ENCODE assay signal across 17 cellular contexts in the genomic region with DNA sequence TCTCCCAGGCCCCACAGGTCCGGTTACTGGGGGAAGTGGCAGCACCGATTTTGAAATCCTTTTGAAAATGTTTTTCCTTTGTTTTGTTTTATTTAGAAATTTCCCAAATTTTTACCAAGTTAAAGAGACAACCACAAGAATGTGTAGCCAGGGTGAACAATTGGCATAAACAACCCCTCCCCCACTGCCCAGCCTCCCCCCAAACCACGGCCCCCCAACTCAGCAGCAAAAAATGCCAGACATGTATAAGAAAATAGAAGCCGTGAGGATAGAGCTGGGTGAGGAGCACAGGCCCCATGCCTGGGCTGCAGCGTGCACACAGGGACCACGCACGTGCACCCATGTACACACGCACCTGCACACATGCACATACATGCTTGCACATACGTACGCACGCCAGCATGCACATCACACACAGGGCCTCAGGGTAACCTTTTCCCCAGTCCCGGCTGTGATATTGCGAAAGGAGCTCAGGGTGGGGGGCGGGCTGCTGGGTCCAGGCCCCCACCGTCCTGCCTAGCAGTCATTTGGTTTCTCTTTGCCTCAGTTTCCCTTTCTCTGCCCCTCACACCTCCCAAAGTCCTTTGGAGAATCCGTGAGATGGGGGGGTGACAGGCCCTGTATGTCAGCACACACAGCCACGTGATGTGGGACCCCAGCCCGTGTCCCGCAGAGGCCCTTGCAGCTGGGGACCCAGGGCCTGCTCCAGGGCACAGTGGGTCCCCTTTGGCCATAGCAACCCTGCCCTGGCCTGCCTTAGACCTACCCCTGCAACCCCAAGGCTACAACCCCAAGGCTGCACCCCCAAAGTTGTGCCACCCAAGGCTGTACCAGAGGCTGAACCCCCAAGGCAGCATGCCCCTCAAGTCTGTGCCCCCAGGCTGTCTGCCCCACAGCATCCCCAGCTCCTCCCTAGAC. TPM values are rescaled to one million over a fixed set of nuclear protein-coding genes. Genes with fewer than 3 reads are reported as not detected.
DNase-seq lines count a peak whose midpoint lies in the region; ATAC-seq and TF ChIP-seq lines count a peak whose summit lies in the region.
"Had no signal": no experiment of that assay in that cellular context is flagged by ENCODE, and none has a peak within 500 bp of the region (broad histone marks: within the 10 kb centered on the region; RNA-seq: fewer than 3 reads in every experiment).

No MANE protein-coding gene starts in this region.

- no peak overlapping the region for H3K4me3 ChIP-seq in AG04450 (ENCODE audit: low read depth, low read length)
- no peak overlapping the region for H3K4me3 ChIP-seq in neural progenitor cell
- H3K4me3 ChIP-seq: left lung had no signal

- DNase-seq in AG04450 (ENCODE audit: low read depth, low spot score), result no peak
- DNase-seq in HS-5 (ENCODE audit: low read depth), result peak; percentile 9
- DNase-seq in fibroblast of gingiva (ENCODE audit: low read depth), result peak; percentile 70
- no peak for DNase-seq in neural progenitor cell (ENCODE audit: low spot score)
- DNase-seq in stimulated activated naive CD8-positive, alpha-beta T cell treated with anti-CD3 and anti-CD28 coated beads, Interleukin-15, amount 100 ng/mL, for 72 hours, result no peak
- no peak for DNase-seq in SHP77 treated with DMSO at 0.1 percent for 48 hours (lab: John Stamatoyannopoulos, UW)
- DNase-seq: erythroblast, Karpas-422, NCI-H2171, T1000 had no signal

- H3K4me2 ChIP-seq in neural progenitor cell, result no peak overlapping the region

- no peaks in the 10 kb centered on the region for H3K36me3 ChIP-seq in neural progenitor cell
- H3K36me3 ChIP-seq: breast epithelium, left lung had no signal

- CTCF ChIA-PET in AG04450 (lab: Charles Lee), result interaction anchor here (0.6 to 2.1 kb wide), 5 partner anchors 19 to 58 kb away, joined by 3 to 5 read pairs (median 4); no protein-coding TSS in a partner anchor

- H3K4me1 Mint-ChIP-seq in neural progenitor cell, result peaks cover 25% of the 10 kb centered on the region
- peaks cover 13% of the 10 kb centered on the region for H3K4me1 Mint-ChIP-seq in stimulated activated naive CD8-positive, alpha-beta T cell treated with anti-CD3 and anti-CD28 coated beads, Interleukin-15, amount 100 ng/mL, for 72 hours

- peaks cover 11% of the 10 kb centered on the region for H3K27me3 Mint-ChIP-seq in neural progenitor cell (ENCODE audit: insufficient read depth, low read depth)
- peaks cover 32% of the 10 kb centered on the region for H3K27me3 Mint-ChIP-seq in stimulated activated naive CD8-positive, alpha-beta T cell treated with anti-CD3 and anti-CD28 coated beads, Interleukin-15, amount 100 ng/mL, for 72 hours

- H3K4me3 Mint-ChIP-seq in neural progenitor cell, result peak overlapping the region; percentile 67
- H3K4me3 Mint-ChIP-seq in stimulated activated naive CD8-positive, alpha-beta T cell treated with anti-CD3 and anti-CD28 coated beads, Interleukin-15, amount 100 ng/mL, for 72 hours, result no peak overlapping the region
- H3K4me3 Mint-ChIP-seq: CD8-positive, alpha-beta memory T cell had no signal

- no peaks in the 10 kb centered on the region for H3F3A ChIP-seq in neural progenitor cell (ENCODE audit: low read depth)

- H3K27ac ChIP-seq in AG04450 (ENCODE audit: low read depth, low read length) (peak overlapping the region; percentile 93), neural progenitor cell (no peak overlapping the region)

- no peaks in the 10 kb centered on the region for H3K79me2 ChIP-seq in neural progenitor cell (ENCODE audit: low read depth)

- H2AFZ ChIP-seq in neural progenitor cell (replicated peaks), result no peak overlapping the region

- ATAC-seq in GM19463 (IDR thresholded peaks at IDR 0.05; ENCODE audit: unreplicated experiment), result no peak
- ATAC-seq in stimulated activated naive CD8-positive, alpha-beta T cell treated with anti-CD3 and anti-CD28 coated beads, Interleukin-15, amount 100 ng/mL, for 72 hours, result no peak
- no peak for ATAC-seq in HG03442 (IDR thresholded peaks at IDR 0.05; ENCODE audit: unreplicated experiment)
- ATAC-seq: HCT116 had no signal

- peak overlapping the region; percentile 51 for H3K27ac Mint-ChIP-seq in neural progenitor cell
- H3K27ac Mint-ChIP-seq in stimulated activated naive CD8-positive, alpha-beta T cell treated with anti-CD3 and anti-CD28 coated beads, Interleukin-15, amount 100 ng/mL, for 72 hours, result no peak overlapping the region
- H3K27ac Mint-ChIP-seq: CD8-positive, alpha-beta memory T cell had no signal

- TF ChIP-seq CTCF in AG04450 (IDR thresholded peaks at IDR 0.05; ENCODE audit: low read depth, low read length), result no peak
- TF ChIP-seq CTCF in neural progenitor cell (IDR thresholded peaks at IDR 0.05), result no peak

- no peak overlapping the region for H3K9ac ChIP-seq in neural progenitor cell

- H3K36me3 Mint-ChIP-seq in neural progenitor cell, result no peaks in the 10 kb centered on the region
- H3K36me3 Mint-ChIP-seq: CD8-positive, alpha-beta memory T cell had no signal

- H3K27me3 ChIP-seq in AG04450 (ENCODE audit: control insufficient read depth, insufficient read depth, low read length), result no peaks in the 10 kb centered on the region
- H3K27me3 ChIP-seq in neural progenitor cell, result peaks cover 7% of the 10 kb centered on the region

- peaks cover 5% of the 10 kb centered on the region for H4K20me1 ChIP-seq in neural progenitor cell (ENCODE audit: low read depth)

- H3K4me1 ChIP-seq in neural progenitor cell, result peaks cover 13% of the 10 kb centered on the region

- POLR2A ChIA-PET in AG04450 (lab: Yijun Ruan, JAX), result interaction anchor here (0.6 to 2.5 kb wide), 5 partner anchors 19 to 661 kb away, joined by 3 to 14 read pairs (median 4); no protein-coding TSS in a partner anchor

- H3K9me3 Mint-ChIP-seq in neural progenitor cell, result peaks cover 6% of the 10 kb centered on the region
- no peaks in the 10 kb centered on the region for H3K9me3 Mint-ChIP-seq in stimulated activated naive CD8-positive, alpha-beta T cell treated with anti-CD3 and anti-CD28 coated beads, Interleukin-15, amount 100 ng/mL, for 72 hours
- H3K9me3 Mint-ChIP-seq: CD8-positive, alpha-beta memory T cell had no signal

- H3K9me3 ChIP-seq in AG04450 (ENCODE audit: control insufficient read depth, insufficient read depth, low read length), result peaks cover 27% of the 10 kb centered on the region
- H3K9me3 ChIP-seq in neural progenitor cell (ENCODE audit: low read depth), result no peaks in the 10 kb centered on the region
- H3K9me3 ChIP-seq: breast epithelium, left lung had no signal

RNA-seq across cellular contexts. Expression of gene IGF2, which starts 42.9 kb away (rescaled TPM):
- polyA plus RNA-seq in AG04450 (2011; rRNA removed), result 16.6 and 30.8 TPM in 2 replicates
- polyA minus RNA-seq in AG04450 (2011; rRNA and poly(A)+ RNA removed), result 38.9 and 48.3 TPM in 2 replicates
- 0.45 and 3.3 TPM in 2 replicates for total RNA-seq in neural progenitor cell (ENCODE audit: low replicate concordance)
- total RNA-seq: OCI-LY7 had no signal
- polyA plus RNA-seq: CD8-positive, alpha-beta memory T cell had no signal

Comparison
In these comparisons a context has a peak if more than half of its experiments do, and no peak if none do; other contexts are left out.
1. DNase-seq: peak in HS-5 (single experiment) and fibroblast of gingiva (single experiment); none in AG04450 (single experiment), neural progenitor cell (single experiment), stimulated activated naive CD8-positive, alpha-beta T cell treated with anti-CD3 and anti-CD28 coated beads, Interleukin-15, amount 100 ng/mL, for 72 hours (0 of 2) and SHP77 treated with DMSO at 0.1 percent for 48 hours (single experiment).